Comparison of ENCODE assay signal across 14 cellular contexts in genomic region chr1:81437649-81438048, GRCh38.
DNase-seq lines count a peak whose midpoint lies in the region; ATAC-seq and TF ChIP-seq lines count a peak whose summit lies in the region.
"Had no signal": no experiment of that assay in that cellular context is flagged by ENCODE, and none has a peak within 500 bp of the region (broad histone marks: within the 10 kb centered on the region; RNA-seq: fewer than 3 reads in every experiment).

No MANE protein-coding gene starts in this region.

- POLR2A ChIA-PET in SK-N-SH (lab: Yijun Ruan, JAX), result no interaction called here

- no peaks in the 10 kb centered on the region for H3K36me3 ChIP-seq in SK-N-SH (replicated peaks in 1 of 2; ENCODE audit: control insufficient read depth in 1 of 2, insufficient read depth in 2 of 2, low read length in 1 of 2)
- H3K36me3 ChIP-seq in ascending aorta, result no peaks in the 10 kb centered on the region

- no peaks in the 10 kb centered on the region for H3K9me2 ChIP-seq in SK-N-SH

- ATAC-seq in SK-N-SH treated with all-trans-retinoic acid at 6 μM for 48 hours (no peak), GM21737 (IDR thresholded peaks at IDR 0.05; ENCODE audit: unreplicated experiment) (peak; percentile 93), HG03378 (IDR thresholded peaks at IDR 0.05; ENCODE audit: unreplicated experiment) (peak; percentile 84)

- DNase-seq in SK-N-SH, result no peak
- peak; percentile 24 for DNase-seq in renal cortical epithelial cell (ENCODE audit: low read depth)
- no peak for DNase-seq in HK-2 (ENCODE audit: unreplicated experiment)
- no peak for DNase-seq in ascending aorta (ENCODE audit: low spot score in 2 of 2)
- DNase-seq in inferior parietal cortex (ENCODE audit: extremely low spot score), result no peak
- DNase-seq: 8988T; activated CD8-positive, alpha-beta memory T cell treated with anti-CD3 and anti-CD28 coated beads for 24 hours; DMS79 treated with DMSO at 0.1 percent for 48 hours; dorsolateral prefrontal cortex; head of caudate nucleus; NCI-H446 treated with DMSO at 0.1 percent for 48 hours had no signal

- WGBS in SK-N-SH (ENCODE audit: low lambda C conversion rate), result 59% methylated on average over 3 of the region's 3 CpGs

- intact Hi-C loops in ascending aorta (cut with DNase I), result no loop called here

- H3K27me3 ChIP-seq in SK-N-SH (ENCODE audit: insufficient read depth), result no peaks in the 10 kb centered on the region
- no peaks in the 10 kb centered on the region for H3K27me3 ChIP-seq in ascending aorta
- H3K27me3 ChIP-seq: dorsolateral prefrontal cortex had no signal

- H3K27ac ChIP-seq in SK-N-SH (ENCODE audit: low read depth in 2 of 2, low read length in 1 of 2) (peak overlapping the region in 1 of 2 experiments; percentile 71; a peak in 2 of 4 replicates), ascending aorta (no peak overlapping the region)
- H3K27ac ChIP-seq: dorsolateral prefrontal cortex had no signal

- H3K4me1 ChIP-seq in SK-N-SH (ENCODE audit: control insufficient read depth in 1 of 2, insufficient read depth in 2 of 2, low read depth in 1 of 2, low read length in 1 of 2) (peaks cover 0 to 3% of the 10 kb centered on the region in 2 experiments; a peak in 2 of 4 replicates), ascending aorta (peaks cover 0 to 10% of the 10 kb centered on the region in 2 donors)

- no peaks in the 10 kb centered on the region for H3K79me2 ChIP-seq in SK-N-SH (ENCODE audit: insufficient read depth)

- TF ChIP-seq RAD21 in SK-N-SH (IDR thresholded peaks at IDR 0.05; ENCODE audit: low read length), result no peak

- CTCF ChIA-PET in SK-N-SH (lab: Yijun Ruan, JAX), result interaction anchor here (0.7 to 2.0 kb wide), 6 partner anchors 13 to 131 kb away, joined by 3 to 6 read pairs (median 3); no protein-coding TSS in a partner anchor

- H3F3A ChIP-seq in SK-N-SH (replicated peaks; ENCODE audit: insufficient read depth), result no peaks in the 10 kb centered on the region

- H4K20me1 ChIP-seq in SK-N-SH (ENCODE audit: insufficient read depth), result no peaks in the 10 kb centered on the region

- no peak overlapping the region for H3K4me3 ChIP-seq in SK-N-SH (ENCODE audit: low read depth in 2 of 2, low read length in 1 of 2)
- H3K4me3 ChIP-seq in ascending aorta, result no peak overlapping the region
- H3K4me3 ChIP-seq: dorsolateral prefrontal cortex had no signal

- no peaks in the 10 kb centered on the region for H3K9me3 ChIP-seq in SK-N-SH
- H3K9me3 ChIP-seq in ascending aorta, result no peaks in the 10 kb centered on the region

- no peak overlapping the region for H3K9ac ChIP-seq in SK-N-SH

- no peak overlapping the region for H2AFZ ChIP-seq in SK-N-SH (ENCODE audit: low read depth)

- TF ChIP-seq EP300 in SK-N-SH (IDR thresholded peaks at IDR 0.05; ENCODE audit: borderline replicate concordance in 1 of 2, low read depth in 1 of 2, low read length in 1 of 2), result no peak

- TF ChIP-seq CTCF in SK-N-SH (IDR thresholded peaks at IDR 0.05) (no peak), ascending aorta (IDR thresholded peaks at IDR 0.05) (no peak)

- no peak overlapping the region for H3K4me2 ChIP-seq in SK-N-SH

TF ChIP-seq in SK-N-SH, 30 proteins besides CTCF, POLR2A, EP300 and RAD21:
- TF ChIP-seq GATA2 (CRISPR knock-in tag; IDR thresholded peaks at IDR 0.05) (0 out of 2 replicates have a peak, but pooled peaks have one; percentile 2), TEAD4 (IDR thresholded peaks at IDR 0.05; ENCODE audit: borderline replicate concordance, insufficient read depth) (no peak), FOXJ3 (CRISPR knock-in tag; IDR thresholded peaks at IDR 0.05) (no peak), MXI1 (IDR thresholded peaks at IDR 0.05; ENCODE audit: low read depth, low read length) (no peak)

TF ChIP-seq in SK-N-SH treated with all-trans-retinoic acid at 6 μM for 48 hours, 23 proteins besides CTCF, POLR2A, EP300 and RAD21:
- TF ChIP-seq ZNF70 (CRISPR knock-in tag; IDR thresholded peaks at IDR 0.05) (no peak), RARB (CRISPR knock-in tag; IDR thresholded peaks at IDR 0.05) (no peak), BACH2 (CRISPR knock-in tag; IDR thresholded peaks at IDR 0.05; ENCODE audit: borderline replicate concordance) (no peak), ZFP30 (CRISPR knock-in tag; IDR thresholded peaks at IDR 0.05) (no peak)
